In genomic region chr22:35150163-35151107, GRCh38 we compare ENCODE assay signal across 7 cellular contexts.
DNase-seq lines count a peak whose midpoint lies in the region; ATAC-seq and TF ChIP-seq lines count a peak whose summit lies in the region.

No MANE protein-coding gene starts in this region.

- H3K4me3 ChIP-seq in GM12865 (ENCODE audit: low read depth, low read length) (peak overlapping the region; percentile 19), astrocyte of the cerebellum (ENCODE audit: low read depth, low read length) (no peak overlapping the region)

- in situ Hi-C loops in astrocyte of the cerebellum (cut with HindIII; ENCODE audit: low sequenced_read_pairs) = no loop called here

- no peaks in the 10 kb centered on the region for H3K9me3 ChIP-seq in T-helper 17 cell (ENCODE audit: control insufficient read depth, low read length, poor library complexity, severe bottlenecking)

- H3K9me3 Mint-ChIP-seq in immature natural killer cell = no peaks in the 10 kb centered on the region

- H3K27me3 Mint-ChIP-seq in T-helper 17 cell = peaks cover 77% of the 10 kb centered on the region
- H3K27me3 Mint-ChIP-seq in immature natural killer cell (ENCODE audit: low read depth in 3 of 3) = peaks cover 5 to 18% (median 7%) of the 10 kb centered on the region in 3 donors

- H3K4me1 Mint-ChIP-seq in T-helper 17 cell = peaks cover 7% of the 10 kb centered on the region
- no peaks in the 10 kb centered on the region for H3K4me1 Mint-ChIP-seq in immature natural killer cell

- peak; percentile 39 for ATAC-seq in T-helper 17 cell
- ATAC-seq in HG03135 (IDR thresholded peaks at IDR 0.05; ENCODE audit: unreplicated experiment) = no peak

- H3K4me3 Mint-ChIP-seq in T-helper 17 cell (peak overlapping the region; percentile 41), immature natural killer cell (no peak overlapping the region)

- H3K27ac Mint-ChIP-seq in T-helper 17 cell (no peak overlapping the region), immature natural killer cell (no peak overlapping the region)

- peak; percentile 91 for DNase-seq in GM12865 (ENCODE audit: low read depth)
- peak; percentile 60 for DNase-seq in HT1080 (ENCODE audit: low read depth)
- DNase-seq in T-helper 17 cell = peak; percentile 13 to 46 (median 27)
- DNase-seq in astrocyte of the cerebellum (ENCODE audit: low read depth) = no peak
- peak; percentile 15 to 27 (median 22) for DNase-seq in immature natural killer cell
- peak; percentile 67 for DNase-seq in stimulated activated CD4-positive, alpha-beta T cell treated with anti-CD3 and anti-CD28 coated beads, Interleukin-1b, Interleukin-23, amount 100 ng/mL, for 48 hours

- TF ChIP-seq CTCF in GM12865 (IDR thresholded peaks at IDR 0.05; ENCODE audit: insufficient read depth, low read depth, low read length, missing control alignments) (peak; percentile 85), astrocyte of the cerebellum (IDR thresholded peaks at IDR 0.05; ENCODE audit: low read depth, low read length, missing control alignments) (peak; percentile 60)

- H3K36me3 Mint-ChIP-seq in T-helper 17 cell (ENCODE audit: low read depth) (peaks cover 2% of the 10 kb centered on the region), immature natural killer cell (no peaks in the 10 kb centered on the region)
